In the genomic region with DNA sequence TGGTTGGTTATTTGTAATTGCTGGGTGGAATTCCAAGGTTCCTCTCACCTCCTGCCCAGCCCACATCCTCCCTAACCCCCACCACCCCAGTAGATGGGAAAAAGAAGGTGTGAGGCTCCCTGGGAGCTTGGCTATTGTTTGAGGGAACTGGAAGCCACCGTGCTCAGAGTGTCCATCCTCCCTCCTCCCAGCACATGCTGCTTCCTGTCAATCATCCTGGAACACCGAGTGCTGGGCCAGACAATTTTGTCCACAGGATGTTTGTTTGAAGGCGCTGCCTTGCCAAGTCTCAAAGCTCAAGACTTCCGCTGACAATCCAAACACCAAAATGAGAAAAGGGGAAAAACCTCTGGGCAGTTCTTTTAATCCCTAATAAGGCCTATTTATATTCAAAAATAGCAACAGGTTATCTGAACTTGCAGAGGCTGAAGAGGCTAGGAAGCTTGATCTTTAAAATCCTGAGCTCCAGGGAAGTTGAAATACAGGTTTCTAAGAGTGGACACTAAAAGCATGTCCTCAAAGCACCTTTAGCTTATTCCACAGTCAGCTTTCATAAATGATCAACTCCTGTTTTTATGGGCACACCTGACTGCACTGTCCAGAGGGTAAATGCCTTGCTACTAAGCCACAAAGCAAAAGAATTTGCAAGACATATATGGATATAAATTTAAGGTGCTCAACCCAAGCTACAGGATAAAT, we compare ENCODE assay signal across 12 cellular contexts.
DNase-seq lines count a peak whose midpoint lies in the region; ATAC-seq and TF ChIP-seq lines count a peak whose summit lies in the region.
"Had no signal": no experiment of that assay in that cellular context is flagged by ENCODE, and none has a peak within 500 bp of the region (broad histone marks: within the 10 kb centered on the region; RNA-seq: fewer than 3 reads in every experiment).

No MANE protein-coding gene starts in this region.

- no peak for TF ChIP-seq POLR2A in vagina (IDR thresholded peaks at IDR 0.05)

- H3K4me3 ChIP-seq in PC-9 (no peak overlapping the region), left ventricle myocardium inferior (no peak overlapping the region), psoas muscle (no peak overlapping the region), vagina (no peak overlapping the region)
- H3K4me3 ChIP-seq in effector memory CD4-positive, alpha-beta T cell (ENCODE audit: insufficient read depth, low read depth, low read length, poor library complexity, severe bottlenecking): no peak overlapping the region
- H3K4me3 ChIP-seq: suprapubic skin had no signal

- no peak overlapping the region for H3K27ac ChIP-seq in PC-9
- H3K27ac ChIP-seq in left ventricle myocardium inferior (replicated peaks): peak overlapping the region; percentile 86
- peak overlapping the region; percentile 72 for H3K27ac ChIP-seq in psoas muscle
- no peak overlapping the region for H3K27ac ChIP-seq in vagina
- no peak overlapping the region for H3K27ac ChIP-seq in effector memory CD4-positive, alpha-beta T cell (ENCODE audit: insufficient read depth, low read length, poor library complexity, severe bottlenecking)
- H3K27ac ChIP-seq: suprapubic skin had no signal

- ATAC-seq in psoas muscle (peak; percentile 72 to 83 (median 80)), HG02678 (IDR thresholded peaks at IDR 0.05; ENCODE audit: unreplicated experiment) (no peak)
- ATAC-seq: esophagus mucosa had no signal

- H2AFZ ChIP-seq in PC-9: no peak overlapping the region

- CTCF ChIA-PET in PC-9 (lab: Charles Lee): interaction anchor here (0.5 kb wide), 1 partner anchor 287 kb away, joined by 3 read pairs; no protein-coding TSS in a partner anchor

- H3K79me2 ChIP-seq in PC-9 (ENCODE audit: low read depth): no peaks in the 10 kb centered on the region

- TF ChIP-seq CTCF in PC-9 (conservative IDR thresholded peaks at IDR 0.05) (no peak), left ventricle myocardium inferior (IDR thresholded peaks at IDR 0.05; ENCODE audit: borderline replicate concordance) (no peak), psoas muscle (IDR thresholded peaks at IDR 0.05) (no peak), vagina (IDR thresholded peaks at IDR 0.05) (no peak)

- WGBS in psoas muscle, 3 donors: 5 to 19% (median 7%) methylated on average over 4 of the region's 4 CpGs

- H3K9me2 ChIP-seq in PC-9 (ENCODE audit: insufficient read depth): no peaks in the 10 kb centered on the region

- peak; percentile 32 for DNase-seq in ELF-1 (ENCODE audit: low read depth, low spot score)
- DNase-seq in PC-9: peak in 1 of 2 experiments; percentile 69
- DNase-seq in left ventricle myocardium inferior: peak; percentile 67
- peak; percentile 35 to 84 for DNase-seq in psoas muscle
- DNase-seq in vagina (ENCODE audit: extremely low spot score in 2 of 2): no peak
- DNase-seq in amygdala (lab: John Stamatoyannopoulos, UW): no peak
- DNase-seq in effector memory CD4-positive, alpha-beta T cell: no peak
- DNase-seq: midbrain, NCI-H2171 had no signal

- POLR2A ChIA-PET in PC-9 (lab: Charles Lee; ENCODE audit: unreplicated experiment): interaction anchor here (0.6 to 0.7 kb wide), 3 partner anchors 27 to 306 kb away, joined by 3 to 8 read pairs (median 6); no protein-coding TSS in a partner anchor

- intact Hi-C loops in PC-9 (cut with micrococcal nuclease; ENCODE audit: unreplicated experiment): no loop called here
- intact Hi-C loops in left ventricle myocardium inferior (cut with micrococcal nuclease): loop anchor here (10.0 kb wide), 1 partner anchor 592 kb away; no protein-coding TSS in a partner anchor
- intact Hi-C loops in psoas muscle (cut with DNase I): loop anchor here in 1 of 2 donors (10.0 kb wide), 1 partner anchor 318 kb away; no protein-coding TSS in a partner anchor
- intact Hi-C loops in vagina (cut with DNase I): no loop called here

- H3K4me2 ChIP-seq in PC-9: peak overlapping the region; percentile 28

- H3K4me1 ChIP-seq in PC-9 (replicated peaks; ENCODE audit: insufficient read depth) (peaks cover 33% of the 10 kb centered on the region), left ventricle myocardium inferior (peaks cover 60% of the 10 kb centered on the region), psoas muscle (peaks cover 36% of the 10 kb centered on the region), vagina (peaks cover 22% of the 10 kb centered on the region)
- H3K4me1 ChIP-seq in effector memory CD4-positive, alpha-beta T cell (ENCODE audit: control insufficient read depth, insufficient read depth, low read length, poor library complexity, severe bottlenecking): no peaks in the 10 kb centered on the region

- BruUV-seq in PC-9 (replicated peaks; lab: Mats Ljungman, UMichigan): no TSS peak

- H3K9me3 ChIP-seq in PC-9 (ENCODE audit: insufficient read depth, low read depth): no peaks in the 10 kb centered on the region
- no peaks in the 10 kb centered on the region for H3K9me3 ChIP-seq in left ventricle myocardium inferior (replicated peaks)
- H3K9me3 ChIP-seq in psoas muscle: no peaks in the 10 kb centered on the region
- H3K9me3 ChIP-seq in vagina: no peaks in the 10 kb centered on the region
- H3K9me3 ChIP-seq in effector memory CD4-positive, alpha-beta T cell (ENCODE audit: control insufficient read depth, low read length): no peaks in the 10 kb centered on the region
- H3K9me3 ChIP-seq: suprapubic skin had no signal

- no peaks in the 10 kb centered on the region for H4K20me1 ChIP-seq in PC-9 (ENCODE audit: insufficient read depth)

- no peaks in the 10 kb centered on the region for H3K27me3 ChIP-seq in PC-9 (ENCODE audit: insufficient read depth, low read depth)
- no peaks in the 10 kb centered on the region for H3K27me3 ChIP-seq in left ventricle myocardium inferior (ENCODE audit: low read depth)
- H3K27me3 ChIP-seq in psoas muscle (ENCODE audit: insufficient read depth in 3 of 3, low read length in 2 of 3): no peaks in the 10 kb centered on the region
- H3K27me3 ChIP-seq in vagina: no peaks in the 10 kb centered on the region
- H3K27me3 ChIP-seq in effector memory CD4-positive, alpha-beta T cell (replicated peaks; ENCODE audit: control insufficient read depth, insufficient read depth, low read length, poor library complexity, severe bottlenecking): no peaks in the 10 kb centered on the region
- H3K27me3 ChIP-seq: suprapubic skin had no signal

- peaks cover 7% of the 10 kb centered on the region; the same call in 1 of the 2 replicates for H3F3A ChIP-seq in PC-9 (ENCODE audit: insufficient read depth, low read depth)

- H3K36me3 ChIP-seq in PC-9 (ENCODE audit: low read depth) (no peaks in the 10 kb centered on the region), left ventricle myocardium inferior (no peaks in the 10 kb centered on the region), psoas muscle (ENCODE audit: insufficient read depth in 1 of 2, low read depth in 1 of 2) (no peaks in the 10 kb centered on the region), vagina (no peaks in the 10 kb centered on the region)
- no peaks in the 10 kb centered on the region for H3K36me3 ChIP-seq in effector memory CD4-positive, alpha-beta T cell (ENCODE audit: control insufficient read depth, insufficient read depth, low read length)
- H3K36me3 ChIP-seq: suprapubic skin had no signal

Comparison
In these comparisons a context has a peak if more than half of its experiments do, and no peak if none do; other contexts are left out.
1. DNase-seq: peak in ELF-1 (single experiment), left ventricle myocardium inferior (single experiment) and psoas muscle (2 of 2); none in vagina (0 of 2), amygdala (0 of 56) and effector memory CD4-positive, alpha-beta T cell (0 of 3).
2. H3K27ac ChIP-seq: peak in left ventricle myocardium inferior (single experiment) and psoas muscle (single experiment); none in PC-9 (single experiment), vagina (single experiment) and effector memory CD4-positive, alpha-beta T cell (single experiment).